ENCODE assay signal across 14 cellular contexts in genomic region chr10:47253651-47254375, GRCh38. TPM values are rescaled to one million over a fixed set of nuclear protein-coding genes. Genes with fewer than 3 reads are reported as not detected.
A peak's percentile ranks its signal among the peaks of the same experiment; 100 is the strongest.
DNase-seq lines count a peak whose midpoint lies in the region; ATAC-seq lines count a peak whose summit lies in the region.
"Had no signal": no experiment of that assay in that cellular context is flagged by ENCODE, and none has a peak within 500 bp of the region (broad histone marks: within the 10 kb centered on the region; RNA-seq: fewer than 3 reads in every experiment).

No MANE protein-coding gene starts in this region.

- intact Hi-C loops in left cardiac atrium (cut with DNase I) (no loop called here), sciatic nerve (cut with DNase I) (no loop called here)
- intact Hi-C loops in activated T-helper 2 cell treated with anti-CD3 and anti-CD28 coated beads, Interferon-gamma antibody, Interleukin-2, Interleukin-4, amounts not matched to agents 10 μg/mL and 5 μg/mL and 100 μg/mL, durations not matched to agents 14 hours and 24 hours and 36 hours (cut with micrococcal nuclease), result no loop called here
- intact Hi-C loops in naive thymus-derived CD4-positive, alpha-beta T cell (cut with micrococcal nuclease), result no loop called here

- peaks cover 29% of the 10 kb centered on the region for H3K4me1 Mint-ChIP-seq in activated T-helper 2 cell treated with anti-CD3 and anti-CD28 coated beads, Interferon-gamma antibody, Interleukin-2, Interleukin-4, amounts not matched to agents 10 μg/mL and 5 μg/mL and 100 μg/mL, durations not matched to agents 14 hours and 24 hours and 36 hours (ENCODE audit: low read depth)
- peaks cover 24 to 66% (median 57%) of the 10 kb centered on the region in 7 donors for H3K4me1 Mint-ChIP-seq in naive thymus-derived CD4-positive, alpha-beta T cell

- H3K27me3 ChIP-seq in naive thymus-derived CD4-positive, alpha-beta T cell (ENCODE audit: control insufficient read depth in 2 of 2, insufficient read depth in 2 of 2, low read length in 2 of 2), result no peaks in the 10 kb centered on the region

- CTCF ChIA-PET in naive thymus-derived CD4-positive, alpha-beta T cell (lab: Charles Lee), result no interaction called here

- no peaks in the 10 kb centered on the region for H3K36me3 Mint-ChIP-seq in activated T-helper 2 cell treated with anti-CD3 and anti-CD28 coated beads, Interferon-gamma antibody, Interleukin-2, Interleukin-4, amounts not matched to agents 10 μg/mL and 5 μg/mL and 100 μg/mL, durations not matched to agents 14 hours and 24 hours and 36 hours (ENCODE audit: low read depth)
- H3K36me3 Mint-ChIP-seq in naive thymus-derived CD4-positive, alpha-beta T cell, result peaks cover 0 to 11% (median 0%) of the 10 kb centered on the region in 5 donors

- H3K4me1 ChIP-seq in naive thymus-derived CD4-positive, alpha-beta T cell (ENCODE audit: control insufficient read depth in 2 of 2, insufficient read depth in 2 of 2, low read length in 2 of 2), result peaks cover 19 to 36% of the 10 kb centered on the region in 2 donors

- H3K27ac ChIP-seq in naive thymus-derived CD4-positive, alpha-beta T cell (ENCODE audit: low read depth, low read length), result no peak overlapping the region
- H3K27ac ChIP-seq: VCaP had no signal

- H3K4me3 Mint-ChIP-seq in activated T-helper 2 cell treated with anti-CD3 and anti-CD28 coated beads, Interferon-gamma antibody, Interleukin-2, Interleukin-4, amounts not matched to agents 10 μg/mL and 5 μg/mL and 100 μg/mL, durations not matched to agents 14 hours and 24 hours and 36 hours (ENCODE audit: low read depth), result no peak overlapping the region
- no peak overlapping the region for H3K4me3 Mint-ChIP-seq in naive thymus-derived CD4-positive, alpha-beta T cell
- H3K4me3 Mint-ChIP-seq: activated T-helper 1 cell treated with anti-CD3 and anti-CD28 coated beads, Interleukin-12 subunit alpha, Interleukin-12 subunit beta, Interleukin-2, Interleukin-4 antibody, amounts not matched to agents 30 ng/mL and 10 ng/mL and 1 ng/mL, durations not matched to agents 14 hours and 24 hours and 36 hours had no signal

- ATAC-seq in left cardiac atrium (peak; percentile 85 to 93), sciatic nerve (peak; percentile 68), HG02885 (IDR thresholded peaks at IDR 0.05; ENCODE audit: poor library complexity, unreplicated experiment) (no peak)
- ATAC-seq in naive thymus-derived CD4-positive, alpha-beta T cell, result no peak
- ATAC-seq: PC-3 had no signal

- no peak overlapping the region for H3K4me3 ChIP-seq in naive thymus-derived CD4-positive, alpha-beta T cell (ENCODE audit: low read length)

- H3K27me3 Mint-ChIP-seq in activated T-helper 2 cell treated with anti-CD3 and anti-CD28 coated beads, Interferon-gamma antibody, Interleukin-2, Interleukin-4, amounts not matched to agents 10 μg/mL and 5 μg/mL and 100 μg/mL, durations not matched to agents 14 hours and 24 hours and 36 hours (ENCODE audit: low read depth), result no peaks in the 10 kb centered on the region
- no peaks in the 10 kb centered on the region for H3K27me3 Mint-ChIP-seq in naive thymus-derived CD4-positive, alpha-beta T cell

- no peaks in the 10 kb centered on the region for H3K9me3 ChIP-seq in naive thymus-derived CD4-positive, alpha-beta T cell (ENCODE audit: control insufficient read depth in 2 of 3, low read length in 3 of 3)

- H3K9me3 Mint-ChIP-seq in activated T-helper 2 cell treated with anti-CD3 and anti-CD28 coated beads, Interferon-gamma antibody, Interleukin-2, Interleukin-4, amounts not matched to agents 10 μg/mL and 5 μg/mL and 100 μg/mL, durations not matched to agents 14 hours and 24 hours and 36 hours, result peaks cover 6% of the 10 kb centered on the region
- peaks cover 0 to 11% (median 0%) of the 10 kb centered on the region in 11 donors for H3K9me3 Mint-ChIP-seq in naive thymus-derived CD4-positive, alpha-beta T cell
- H3K9me3 Mint-ChIP-seq: activated T-helper 1 cell treated with anti-CD3 and anti-CD28 coated beads, Interleukin-12 subunit alpha, Interleukin-12 subunit beta, Interleukin-2, Interleukin-4 antibody, amounts not matched to agents 30 ng/mL and 10 ng/mL and 1 ng/mL, durations not matched to agents 14 hours and 24 hours and 36 hours had no signal

- POLR2A ChIA-PET in naive thymus-derived CD4-positive, alpha-beta T cell (lab: Charles Lee), result no interaction called here

- no peaks in the 10 kb centered on the region for H3K36me3 ChIP-seq in naive thymus-derived CD4-positive, alpha-beta T cell (ENCODE audit: control insufficient read depth in 2 of 3, insufficient read depth in 3 of 3, low read length in 3 of 3)

- peak; percentile 7 for DNase-seq in EH (ENCODE audit: low read depth)
- DNase-seq in SW480 (ENCODE audit: low spot score), result peak; percentile 77
- DNase-seq in left cardiac atrium, result peak; percentile 71
- no peak for DNase-seq in sciatic nerve (ENCODE audit: low spot score)
- DNase-seq in activated T-helper 2 cell treated with anti-CD3 and anti-CD28 coated beads, Interferon-gamma antibody, Interleukin-2, Interleukin-4, amounts not matched to agents 10 μg/mL and 5 μg/mL and 100 μg/mL, durations not matched to agents 14 hours and 24 hours and 36 hours (ENCODE audit: low spot score), result no peak
- no peak for DNase-seq in naive thymus-derived CD4-positive, alpha-beta T cell
- DNase-seq in NCI-H2081 treated with DMSO at 0.1 percent for 48 hours (lab: John Stamatoyannopoulos, UW), result no peak
- DNase-seq: glutamatergic neuron; PC-3; stimulated activated CD4-positive, alpha-beta T cell treated with anti-CD3 and anti-CD28 coated beads, Interleukin-15, amount 100 ng/mL, for 24 hours; stimulated activated naive CD4-positive, alpha-beta T cell treated with Interleukin-2 at 50 U/mL for 16 hours had no signal

- no peak overlapping the region for H3K27ac Mint-ChIP-seq in activated T-helper 2 cell treated with anti-CD3 and anti-CD28 coated beads, Interferon-gamma antibody, Interleukin-2, Interleukin-4, amounts not matched to agents 10 μg/mL and 5 μg/mL and 100 μg/mL, durations not matched to agents 14 hours and 24 hours and 36 hours
- peak overlapping the region in 1 of 9 donors; percentile 100 for H3K27ac Mint-ChIP-seq in naive thymus-derived CD4-positive, alpha-beta T cell
- H3K27ac Mint-ChIP-seq: activated T-helper 1 cell treated with anti-CD3 and anti-CD28 coated beads, Interleukin-12 subunit alpha, Interleukin-12 subunit beta, Interleukin-2, Interleukin-4 antibody, amounts not matched to agents 30 ng/mL and 10 ng/mL and 1 ng/mL, durations not matched to agents 14 hours and 24 hours and 36 hours had no signal

RNA-seq across cellular contexts. Expression of gene GDF10, which starts 46.2 kb away (rescaled TPM):
- total RNA-seq in left cardiac atrium (1 to 10 TPM in 1 of 2 donors, under 1 TPM in 1; 0.89 to 1.4 TPM), sciatic nerve (14.4 TPM)
- total RNA-seq in activated T-helper 2 cell treated with anti-CD3 and anti-CD28 coated beads, Interferon-gamma antibody, Interleukin-2, Interleukin-4, amounts not matched to agents 10 μg/mL and 5 μg/mL and 100 μg/mL, durations not matched to agents 14 hours and 24 hours and 36 hours, result 0.11 and 0.25 TPM in 2 replicates
- 1 to 10 TPM in 2 of 5 experiments, under 1 TPM in 2, not detected in 1; 0.16 to 1.6 (median 0.80) TPM for total RNA-seq in naive thymus-derived CD4-positive, alpha-beta T cell
- under 1 TPM; 0.69 to 0.82 TPM for polyA plus RNA-seq in naive thymus-derived CD4-positive, alpha-beta T cell
- total RNA-seq: PC-3 had no signal

Comparison
In these comparisons a context has a peak if more than half of its experiments do, and no peak if none do; other contexts are left out.
1. DNase-seq: peak in EH (single experiment), SW480 (single experiment) and left cardiac atrium (single experiment); none in sciatic nerve (single experiment), activated T-helper 2 cell treated with anti-CD3 and anti-CD28 coated beads, Interferon-gamma antibody, Interleukin-2, Interleukin-4, amounts not matched to agents 10 μg/mL and 5 μg/mL and 100 μg/mL, durations not matched to agents 14 hours and 24 hours and 36 hours (single experiment), naive thymus-derived CD4-positive, alpha-beta T cell (0 of 9) and NCI-H2081 treated with DMSO at 0.1 percent for 48 hours (single experiment).
2. ATAC-seq: peak in left cardiac atrium (2 of 2) and sciatic nerve (single experiment); none in HG02885 (single experiment) and naive thymus-derived CD4-positive, alpha-beta T cell (single experiment).